8 cellular contexts compared by ENCODE assay signal in the genomic region with DNA sequence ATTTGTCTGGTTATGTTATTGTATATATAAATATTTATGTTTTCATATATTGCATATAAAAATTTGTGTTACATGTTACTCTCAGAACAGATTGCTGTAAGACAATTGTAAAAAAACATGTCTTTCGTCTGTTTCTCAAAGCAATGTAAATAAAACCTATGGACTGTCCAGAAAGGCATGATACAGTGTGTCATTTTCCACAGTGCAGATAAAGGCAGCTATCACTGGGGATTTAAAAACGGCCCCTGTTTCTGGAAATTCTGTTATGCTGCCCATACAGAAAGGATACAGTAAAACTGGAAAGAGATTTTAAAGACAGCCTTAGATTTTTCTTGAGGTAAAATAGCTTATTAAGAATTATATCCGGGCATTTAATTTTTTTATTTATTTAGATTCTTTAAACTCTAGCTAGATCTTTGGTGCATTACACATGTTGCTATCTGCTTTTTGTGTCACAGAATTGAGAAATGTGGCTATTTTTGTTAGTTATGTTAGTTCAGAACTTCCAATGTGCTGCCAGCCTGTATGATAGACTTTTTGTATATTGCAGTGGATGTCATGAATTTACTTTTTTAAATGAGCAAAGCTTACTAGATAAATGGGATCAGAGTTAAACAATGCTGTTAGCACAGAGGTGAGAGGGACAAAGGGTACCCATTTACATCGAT. TPM values are rescaled to one million over a fixed set of nuclear protein-coding genes. Genes with fewer than 3 reads are reported as not detected.
DNase-seq lines count a peak whose midpoint lies in the region; ATAC-seq and TF ChIP-seq lines count a peak whose summit lies in the region.

No MANE protein-coding gene starts in this region.

- H3K9me3 ChIP-seq in upper lobe of right lung, result no peaks in the 10 kb centered on the region

- intact Hi-C loops in upper lobe of right lung (cut with DNase I), result no loop called here

- ATAC-seq in upper lobe of right lung (no peak), HG02759 (IDR thresholded peaks at IDR 0.05; ENCODE audit: unreplicated experiment) (no peak)

- TF ChIP-seq CTCF in cardiac fibroblast (IDR thresholded peaks at IDR 0.05; ENCODE audit: low read depth, low read length) (no peak), upper lobe of right lung (IDR thresholded peaks at IDR 0.05) (no peak)

- H3K4me1 ChIP-seq in upper lobe of right lung, result peaks cover 25% of the 10 kb centered on the region

- H3K4me3 ChIP-seq in cardiac fibroblast (replicated peaks in 1 of 2; ENCODE audit: low read depth in 2 of 2, low read length in 2 of 2) (peak overlapping the region; percentile 66 to 74), upper lobe of right lung (peak overlapping the region; percentile 77)

- peak overlapping the region; percentile 99 for H3K27ac ChIP-seq in upper lobe of right lung

- no peaks in the 10 kb centered on the region for H3K27me3 ChIP-seq in upper lobe of right lung

- no peaks in the 10 kb centered on the region for H3K36me3 ChIP-seq in upper lobe of right lung

- peak; percentile 46 for DNase-seq in DMS79 treated with DMSO at 0.1 percent for 48 hours (lab: John Stamatoyannopoulos, UW)
- DNase-seq in DMS79 (lab: John Stamatoyannopoulos, UW), result no peak
- DNase-seq in NCI-H748 (lab: John Stamatoyannopoulos, UW; ENCODE audit: unreplicated experiment), result peak; percentile 39
- peak; percentile 18 to 32 for DNase-seq in cardiac fibroblast (ENCODE audit: low read depth in 2 of 2)
- peak; percentile 39 for DNase-seq in medulla oblongata (ENCODE audit: extremely low spot score)
- no peak for DNase-seq in upper lobe of right lung
- no peak for DNase-seq in NCI-H2029 treated with DMSO at 0.1 percent for 48 hours (lab: John Stamatoyannopoulos, UW)

RNA-seq across cellular contexts. Expression of a gene that starts 0.8 kb away (rescaled TPM):
- 29.4 TPM for total RNA-seq in upper lobe of right lung

Comparison
In these comparisons a context has a peak if more than half of its experiments do, and no peak if none do; other contexts are left out.
1. DNase-seq: peak in DMS79 treated with DMSO at 0.1 percent for 48 hours (single experiment), NCI-H748 (single experiment), cardiac fibroblast (2 of 2) and medulla oblongata (single experiment); none in DMS79 (single experiment), upper lobe of right lung (single experiment) and NCI-H2029 treated with DMSO at 0.1 percent for 48 hours (single experiment).